ENCODE assay signal across 8 cellular contexts in genomic region chr5:62412549-62413329, GRCh38. TPM values are rescaled to one million over a fixed set of nuclear protein-coding genes. Genes with fewer than 3 reads are reported as not detected.
A peak's percentile ranks its signal among the peaks of the same experiment; 100 is the strongest.
DNase-seq lines count a peak whose midpoint lies in the region; ATAC-seq lines count a peak whose summit lies in the region.

TSS of gene IPO11 (plus strand) at chr5:62412763. CDS start at chr5:62437280, 24,517 bp downstream.

- ATAC-seq in GM21360 (IDR thresholded peaks at IDR 0.05; ENCODE audit: unreplicated experiment): peak; percentile 97

- H3K4me1 ChIP-seq in effector memory CD4-positive, alpha-beta T cell (ENCODE audit: control insufficient read depth, insufficient read depth, low read length, poor library complexity, severe bottlenecking): peaks cover 7% of the 10 kb centered on the region

- no peaks in the 10 kb centered on the region for H3K36me3 ChIP-seq in effector memory CD4-positive, alpha-beta T cell (ENCODE audit: control insufficient read depth, insufficient read depth, low read length)

- DNase-seq in COLO668 (lab: John Stamatoyannopoulos, UW; ENCODE audit: unreplicated experiment): peak; percentile 94
- peak; percentile 98 for DNase-seq in HT1080 (ENCODE audit: low read depth)
- DNase-seq in NOMO-1 treated with DMSO at 0.1 percent for 48 hours (lab: John Stamatoyannopoulos, UW; ENCODE audit: unreplicated experiment): peak; percentile 99
- peak; percentile 97 to 99 for DNase-seq in activated CD8-positive, alpha-beta memory T cell treated with anti-CD3 and anti-CD28 coated beads for 4 hours (ENCODE audit: low read depth in 2 of 2)
- peak; percentile 97 for DNase-seq in effector memory CD4-positive, alpha-beta T cell
- DNase-seq in lung microvascular endothelial cell (ENCODE audit: low read depth in 2 of 2): peak; percentile 99
- peak; percentile 96 to 98 (median 96) for DNase-seq in stimulated activated CD4-positive, alpha-beta T cell treated with anti-CD3 and anti-CD28 coated beads, TNF-alpha, amount 100 ng/mL, for 48 hours (ENCODE audit: low read depth in 3 of 3)

- H3K4me3 ChIP-seq in effector memory CD4-positive, alpha-beta T cell (ENCODE audit: insufficient read depth, low read depth, low read length, poor library complexity, severe bottlenecking): peak within 1 kb of the TSS; percentile 98

- no peaks in the 10 kb centered on the region for H3K9me3 ChIP-seq in effector memory CD4-positive, alpha-beta T cell (ENCODE audit: control insufficient read depth, low read length)

- H3K27me3 ChIP-seq in effector memory CD4-positive, alpha-beta T cell (replicated peaks; ENCODE audit: control insufficient read depth, insufficient read depth, low read length, poor library complexity, severe bottlenecking): no peaks in the 10 kb centered on the region

- H3K27ac ChIP-seq in effector memory CD4-positive, alpha-beta T cell (ENCODE audit: insufficient read depth, low read length, poor library complexity, severe bottlenecking): peak within 1 kb of the TSS; percentile 76

RNA-seq across cellular contexts. Expression of gene IPO11, which starts in this region (rescaled TPM):
- 23.4 and 24.7 TPM in 2 replicates for total RNA-seq in HT1080 (2014; rRNA removed; shearing (Covaris generic))
- 20.2 and 22.6 TPM in 2 replicates for polyA plus RNA-seq in HT1080 (2015; cell fraction: cytosol; rRNA removed)
- 32.9 and 37.4 TPM in 2 replicates for polyA plus RNA-seq in HT1080 (2015; cell fraction: nucleus; rRNA removed)
- 71.7 and 120 TPM in 2 replicates for total RNA-seq in lung microvascular endothelial cell

Comparison
In these comparisons a context has a peak if more than half of its experiments do, and no peak if none do; other contexts are left out.
1. Peak in every context shown above with its lines: DNase-seq, ATAC-seq, H3K4me3 ChIP-seq and H3K27ac ChIP-seq.